In genomic region chr1:143905214-143906179, GRCh38 we compare ENCODE assay signal across 8 cellular contexts.
DNase-seq lines count a peak whose midpoint lies in the region; ATAC-seq, FAIRE-seq and TF ChIP-seq lines count a peak whose summit lies in the region.
"Not testable (repeated sequence)": the region's sequence is repeated elsewhere in the genome, so short reads cannot be mapped to it uniquely, and the experiment has no call there.

No MANE protein-coding gene starts in this region.

- POLR2A ChIA-PET in CD8-positive, alpha-beta memory T cell (lab: Charles Lee); activated CD8-positive, alpha-beta T cell treated with anti-CD3 and anti-CD28 coated beads, Interleukin-2, amount 10 ng/mL, durations not matched to agents 7 days and 5 days (lab: Charles Lee); K562 (lab: Yijun Ruan, JAX): not testable (repeated sequence)

- H3K4me3 Mint-ChIP-seq in CD8-positive, alpha-beta memory T cell = peak overlapping the region; percentile 24 to 69 (median 60)
- peak overlapping the region; percentile 54 for H3K4me3 Mint-ChIP-seq in activated CD8-positive, alpha-beta T cell treated with anti-CD3 and anti-CD28 coated beads, Interleukin-2, amount 10 ng/mL, durations not matched to agents 7 days and 5 days

- H3K9me1 ChIP-seq in K562 (ENCODE audit: control insufficient read depth, insufficient read depth, low read length) = not testable (repeated sequence)

- peak; percentile 31 for ATAC-seq in activated CD8-positive, alpha-beta T cell treated with anti-CD3 and anti-CD28 coated beads, Interleukin-2, amount 10 ng/mL, durations not matched to agents 7 days and 5 days
- peak; percentile 37; the same call in 1 of the 3 replicates for ATAC-seq in K562

- H3K4me1 ChIP-seq in CD8-positive, alpha-beta memory T cell (ENCODE audit: insufficient read depth, low read length); K562 (replicated peaks in 1 of 2; ENCODE audit: control insufficient read depth in 2 of 2, insufficient read depth in 2 of 2, low read length in 2 of 2); testis: not testable (repeated sequence)

- H2AFZ ChIP-seq in K562 (ENCODE audit: low read depth, low read length) = not testable (repeated sequence)

- not testable (repeated sequence) for H3K9me3 Mint-ChIP-seq in CD8-positive, alpha-beta memory T cell; activated CD8-positive, alpha-beta T cell treated with anti-CD3 and anti-CD28 coated beads, Interleukin-2, amount 10 ng/mL, durations not matched to agents 7 days and 5 days (ENCODE audit: insufficient read depth)

- H3K27ac ChIP-seq in CD8-positive, alpha-beta memory T cell (ENCODE audit: low read depth, low read length); K562 (ENCODE audit: extremely low read depth, low read depth, low read length): not testable (repeated sequence)
- peak overlapping the region in 1 of 2 donors; percentile 80 for H3K27ac ChIP-seq in testis

- in situ Hi-C loops in K562 (cut with MboI) = not testable (repeated sequence)

- not testable (repeated sequence) for TF ChIP-seq CTCF in K562 (IDR thresholded peaks at IDR 0.05 in 2 of 3, conservative IDR thresholded peaks at IDR 0.05 in 1 of 3; ENCODE audit: insufficient read depth in 2 of 3, low read depth in 1 of 3, low read length in 3 of 3); testis (IDR thresholded peaks at IDR 0.05)
- TF ChIP-seq CTCF in fibroblast of villous mesenchyme (IDR thresholded peaks at IDR 0.05; ENCODE audit: insufficient read depth, low read depth, low read length) = peak; percentile 4

- TF ChIP-seq EP300 in K562 (IDR thresholded peaks at IDR 0.05; ENCODE audit: low read length) = not testable (repeated sequence)

- CTCF ChIA-PET in CD8-positive, alpha-beta memory T cell (lab: Charles Lee); activated CD8-positive, alpha-beta T cell treated with anti-CD3 and anti-CD28 coated beads, Interleukin-2, amount 10 ng/mL, durations not matched to agents 7 days and 5 days (lab: Charles Lee); K562 (lab: Yijun Ruan, JAX; ENCODE audit: low intra/inter-chr PET ratio): not testable (repeated sequence)

- DNase-seq in CD8-positive, alpha-beta memory T cell = peak in 2 of 5 donors; percentile 1 to 5
- DNase-seq in NCI-H1105 (lab: John Stamatoyannopoulos, UW) (peak; percentile 71), fibroblast of villous mesenchyme (ENCODE audit: low read depth) (peak; percentile 28), kidney tubule cell (ENCODE audit: low spot score) (peak; percentile 61), putamen (ENCODE audit: low spot score) (peak; percentile 11), testis (peak; percentile 36)
- DNase-seq in activated CD8-positive, alpha-beta T cell treated with anti-CD3 and anti-CD28 coated beads, Interleukin-2, amount 10 ng/mL, durations not matched to agents 7 days and 5 days = peak; percentile 21
- DNase-seq in K562 (ENCODE audit: extremely low read depth in 1 of 4, low spot score in 3 of 4) = not testable (repeated sequence)

- H3K27me3 Mint-ChIP-seq in CD8-positive, alpha-beta memory T cell; activated CD8-positive, alpha-beta T cell treated with anti-CD3 and anti-CD28 coated beads, Interleukin-2, amount 10 ng/mL, durations not matched to agents 7 days and 5 days (ENCODE audit: low read depth): not testable (repeated sequence)

- H3K27me3 ChIP-seq in CD8-positive, alpha-beta memory T cell (ENCODE audit: insufficient read depth, low read length, poor library complexity, severe bottlenecking); K562 (ENCODE audit: control insufficient read depth in 2 of 2, insufficient read depth in 2 of 2, low read length in 2 of 2); testis: not testable (repeated sequence)

- H3K36me3 Mint-ChIP-seq in CD8-positive, alpha-beta memory T cell; activated CD8-positive, alpha-beta T cell treated with anti-CD3 and anti-CD28 coated beads, Interleukin-2, amount 10 ng/mL, durations not matched to agents 7 days and 5 days (ENCODE audit: low read depth): not testable (repeated sequence)

- WGBS in K562 (ENCODE audit: insufficient coverage, low coverage, missing lambda C conversion rate) = 89% methylated on average over 16 of the region's 62 CpGs
- 2 to 6% methylated on average over 9 to 16 of the region's 62 CpGs for WGBS in testis, 2 donors

- not testable (repeated sequence) for TF ChIP-seq RAD21 in K562 (CRISPR knock-in tag; conservative IDR thresholded peaks at IDR 0.05 in 1 of 2, IDR thresholded peaks at IDR 0.05 in 1 of 2)

- BruUV-seq in K562 (replicated peaks; lab: Mats Ljungman, UMichigan) = not testable (repeated sequence)

- intact Hi-C loops in K562 (cut with micrococcal nuclease); testis (cut with DNase I; ENCODE audit: low total_unique reads): not testable (repeated sequence)

- H3K4me3 ChIP-seq in CD8-positive, alpha-beta memory T cell (ENCODE audit: low read length); K562: not testable (repeated sequence)
- H3K4me3 ChIP-seq in fibroblast of villous mesenchyme (ENCODE audit: low read depth, low read length) = peak overlapping the region; percentile 52
- H3K4me3 ChIP-seq in testis = peak overlapping the region; percentile 34 to 40

- not testable (repeated sequence) for H3K4me1 Mint-ChIP-seq in CD8-positive, alpha-beta memory T cell; activated CD8-positive, alpha-beta T cell treated with anti-CD3 and anti-CD28 coated beads, Interleukin-2, amount 10 ng/mL, durations not matched to agents 7 days and 5 days (ENCODE audit: low read depth)

- not testable (repeated sequence) for FAIRE-seq in K562 (lab: Jason Lieb, UNC)

- not testable (repeated sequence) for H3K79me2 ChIP-seq in K562 (ENCODE audit: control insufficient read depth, insufficient read depth, low read length)

- TF ChIP-seq POLR2A in K562 (conservative IDR thresholded peaks at IDR 0.05); testis (IDR thresholded peaks at IDR 0.05): not testable (repeated sequence)

- not testable (repeated sequence) for H3K4me2 ChIP-seq in K562 (ENCODE audit: insufficient read depth, low read length)

- not testable (repeated sequence) for H3K9me3 ChIP-seq in CD8-positive, alpha-beta memory T cell (ENCODE audit: low read length); K562 (replicated peaks; ENCODE audit: control insufficient read depth, insufficient read depth, low read depth, low read length); testis

- H3K36me3 ChIP-seq in CD8-positive, alpha-beta memory T cell (ENCODE audit: insufficient read depth, low read length); K562 (ENCODE audit: control insufficient read depth, insufficient read depth, low read length); testis (ENCODE audit: low read depth, missing control alignments): not testable (repeated sequence)

- not testable (repeated sequence) for H4K20me1 ChIP-seq in K562 (replicated peaks; ENCODE audit: control insufficient read depth, insufficient read depth, low read length)

- H3K27ac Mint-ChIP-seq in CD8-positive, alpha-beta memory T cell; activated CD8-positive, alpha-beta T cell treated with anti-CD3 and anti-CD28 coated beads, Interleukin-2, amount 10 ng/mL, durations not matched to agents 7 days and 5 days: not testable (repeated sequence)

- H3K9ac ChIP-seq in K562 (ENCODE audit: insufficient read depth in 1 of 2, low read depth in 2 of 2, low read length in 2 of 2) = not testable (repeated sequence)
